Comparison of ENCODE assay signal across 21 cellular contexts in the genomic region with DNA sequence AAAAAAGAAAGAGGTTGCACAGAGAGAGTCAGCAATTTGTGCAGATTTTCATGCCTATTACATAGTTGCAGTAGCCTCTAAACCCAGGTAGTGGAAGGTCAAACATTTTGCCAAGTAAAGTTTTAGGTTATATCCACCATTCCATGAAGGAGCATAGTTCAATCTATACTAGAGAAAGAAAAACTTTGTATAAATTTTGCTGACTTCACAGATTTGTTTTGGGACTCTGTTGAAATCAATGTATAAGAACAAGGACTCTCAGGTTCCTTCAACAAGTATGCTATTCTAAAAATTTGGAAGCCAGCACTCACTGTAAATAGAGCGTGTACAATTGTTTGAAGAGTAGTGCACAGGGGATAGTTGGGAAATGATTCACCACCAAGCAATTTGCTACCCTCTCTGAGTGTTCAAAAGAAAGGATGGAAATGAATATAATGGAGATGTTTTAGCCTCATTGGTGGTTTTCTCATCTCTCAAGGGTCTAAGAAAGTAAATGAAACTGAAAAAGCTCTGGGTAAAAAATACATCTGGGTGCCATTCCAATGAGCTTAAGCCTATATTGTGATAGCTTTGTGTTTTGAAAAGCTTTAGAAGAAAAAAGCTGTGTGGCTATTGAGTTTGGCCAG.
A peak's percentile ranks its signal among the peaks of the same experiment; 100 is the strongest.
DNase-seq lines count a peak whose midpoint lies in the region; ATAC-seq, FAIRE-seq and TF ChIP-seq lines count a peak whose summit lies in the region.
"Had no signal": no experiment of that assay in that cellular context is flagged by ENCODE, and none has a peak within 500 bp of the region (broad histone marks: within the 10 kb centered on the region; RNA-seq: fewer than 3 reads in every experiment).

No MANE protein-coding gene starts in this region.

- no peaks in the 10 kb centered on the region for H3K36me3 ChIP-seq in astrocyte (ENCODE audit: insufficient read depth, low read length)
- H3K36me3 ChIP-seq in PC-9 (ENCODE audit: low read depth): no peaks in the 10 kb centered on the region
- H3K36me3 ChIP-seq: heart right ventricle had no signal

- POLR2A ChIA-PET in PC-9 (lab: Charles Lee; ENCODE audit: unreplicated experiment): no interaction called here

- peak; percentile 80 for FAIRE-seq in astrocyte (lab: Jason Lieb, UNC)
- FAIRE-seq: GM18507 had no signal

- H3K27ac Mint-ChIP-seq in astrocyte (ENCODE audit: unreplicated experiment): peak overlapping the region; percentile 70
- H3K27ac Mint-ChIP-seq: activated naive CD8-positive, alpha-beta T cell had no signal

- H2AFZ ChIP-seq in astrocyte (ENCODE audit: low read depth, low read length) (no peak overlapping the region), PC-9 (no peak overlapping the region)
- H2AFZ ChIP-seq: parathyroid adenoma had no signal

- no peak overlapping the region for H3K4me3 Mint-ChIP-seq in astrocyte (ENCODE audit: unreplicated experiment)
- H3K4me3 Mint-ChIP-seq: activated naive CD8-positive, alpha-beta T cell had no signal

- no peaks in the 10 kb centered on the region for H3K9me2 ChIP-seq in PC-9 (ENCODE audit: insufficient read depth)

- H3K9ac ChIP-seq in astrocyte (ENCODE audit: low read length): no peak overlapping the region
- H3K9ac ChIP-seq: parathyroid adenoma had no signal

- H3K27me3 ChIP-seq in astrocyte (ENCODE audit: insufficient read depth, low read length) (no peaks in the 10 kb centered on the region), PC-9 (ENCODE audit: insufficient read depth, low read depth) (no peaks in the 10 kb centered on the region)
- H3K27me3 ChIP-seq: heart right ventricle had no signal

- H3K27me3 Mint-ChIP-seq in astrocyte (ENCODE audit: low read depth, unreplicated experiment): no peaks in the 10 kb centered on the region
- H3K27me3 Mint-ChIP-seq: activated naive CD8-positive, alpha-beta T cell had no signal

- H3K4me2 ChIP-seq in astrocyte (ENCODE audit: low read length) (peak overlapping the region; percentile 32), PC-9 (no peak overlapping the region)

- in situ Hi-C loops in G401 (cut with HindIII; ENCODE audit: low sequenced_read_pairs): no loop called here

- intact Hi-C loops in PC-9 (cut with micrococcal nuclease; ENCODE audit: unreplicated experiment): no loop called here

- peaks cover 9% of the 10 kb centered on the region for H3K4me1 ChIP-seq in astrocyte (ENCODE audit: insufficient read depth, low read length)
- H3K4me1 ChIP-seq in PC-9 (replicated peaks; ENCODE audit: insufficient read depth): no peaks in the 10 kb centered on the region
- H3K4me1 ChIP-seq: parathyroid adenoma had no signal

- H4K20me1 ChIP-seq in astrocyte (ENCODE audit: insufficient read depth, low read length): no peaks in the 10 kb centered on the region
- H4K20me1 ChIP-seq in PC-9 (ENCODE audit: insufficient read depth): no peaks in the 10 kb centered on the region

- H3K9me3 ChIP-seq in astrocyte (ENCODE audit: insufficient read depth, low read depth, low read length) (no peaks in the 10 kb centered on the region), PC-9 (ENCODE audit: insufficient read depth, low read depth) (no peaks in the 10 kb centered on the region)
- H3K9me3 ChIP-seq: heart right ventricle had no signal

- H3K36me3 Mint-ChIP-seq in astrocyte (ENCODE audit: low read depth, unreplicated experiment): no peaks in the 10 kb centered on the region
- H3K36me3 Mint-ChIP-seq: activated naive CD8-positive, alpha-beta T cell had no signal

- BruUV-seq in PC-9 (replicated peaks; lab: Mats Ljungman, UMichigan): no TSS peak

- no peak for ATAC-seq in GM21367 (IDR thresholded peaks at IDR 0.05; ENCODE audit: unreplicated experiment)
- ATAC-seq: heart right ventricle had no signal

- no peaks in the 10 kb centered on the region for H3K9me3 Mint-ChIP-seq in astrocyte (ENCODE audit: unreplicated experiment)

- H3K79me2 ChIP-seq in astrocyte (ENCODE audit: insufficient read depth, low read length) (no peaks in the 10 kb centered on the region), PC-9 (ENCODE audit: low read depth) (no peaks in the 10 kb centered on the region)
- H3K79me2 ChIP-seq: parathyroid adenoma had no signal

- TF ChIP-seq CTCF in astrocyte (IDR thresholded peaks at IDR 0.05; ENCODE audit: insufficient read depth, low read depth, low read length) (no peak), PC-9 (conservative IDR thresholded peaks at IDR 0.05) (no peak)

- CTCF ChIA-PET in PC-9 (lab: Charles Lee): no interaction called here

- DNase-seq in A172 (ENCODE audit: low spot score): peak; percentile 5
- DNase-seq in HCEC 1CT: peak; percentile 50
- peak; percentile 88 for DNase-seq in astrocyte (ENCODE audit: low read depth)
- peak; percentile 85 for DNase-seq in iris pigment epithelial cell (ENCODE audit: low read depth)
- DNase-seq in PC-9: no peak
- DNase-seq in G401 (ENCODE audit: low spot score): no peak
- no peak for DNase-seq in NCI-H510A (lab: John Stamatoyannopoulos, UW)
- DNase-seq: 8988T; activated CD4-positive, alpha-beta T cell treated with anti-CD3 and anti-CD28 coated beads for 4 hours; activated T-cell treated with anti-CD3 and anti-CD28 coated beads for 4 hours; heart right ventricle; kidney glomerular epithelial cell; MV-4-11; NCI-H2171; Right ventricle myocardium superior; stimulated activated CD4-positive, alpha-beta T cell treated with anti-CD3 and anti-CD28 coated beads, Interleukin-15, amount 100 ng/mL, for 24 hours; T-helper 9 cell had no signal

- H3K4me3 ChIP-seq in astrocyte (ENCODE audit: insufficient read depth, low read depth, low read length): no peak overlapping the region
- no peak overlapping the region for H3K4me3 ChIP-seq in PC-9
- H3K4me3 ChIP-seq: heart right ventricle had no signal

- H3K27ac ChIP-seq in astrocyte (ENCODE audit: low read depth, low read length) (peak overlapping the region; percentile 4), PC-9 (no peak overlapping the region)
- H3K27ac ChIP-seq: heart right ventricle, parathyroid adenoma had no signal

- H3F3A ChIP-seq in PC-9 (ENCODE audit: insufficient read depth, low read depth): no peaks in the 10 kb centered on the region

- H3K4me1 Mint-ChIP-seq in astrocyte (ENCODE audit: low read depth, unreplicated experiment): peaks cover 32% of the 10 kb centered on the region

Comparison
In these comparisons a context has a peak if more than half of its experiments do, and no peak if none do; other contexts are left out.
1. DNase-seq: peak in A172 (single experiment), HCEC 1CT (single experiment), astrocyte (single experiment) and iris pigment epithelial cell (single experiment); none in PC-9 (0 of 2), G401 (single experiment) and NCI-H510A (single experiment).